Comparison of ENCODE assay signal across 24 cellular contexts in genomic region chr12:130066742-130067141, GRCh38.
"Had no signal": no experiment of that assay in that cellular context is flagged by ENCODE, and none has a peak within 500 bp of the region (broad histone marks: within the 10 kb centered on the region; RNA-seq: fewer than 3 reads in every experiment).

No MANE protein-coding gene starts in this region.

- ATAC-seq: effector memory CD8-positive, alpha-beta T cell; esophagus mucosa; foreskin keratinocyte; gastrocnemius medialis; gastroesophageal sphincter; heart left ventricle had no signal

- H3K4me1 ChIP-seq: colonic mucosa, esophagus muscularis mucosa, esophagus squamous epithelium, foreskin keratinocyte, gastrocnemius medialis, gastroesophageal sphincter had no signal

- H3K27me3 ChIP-seq: colonic mucosa, esophagus squamous epithelium, foreskin keratinocyte, gastrocnemius medialis had no signal

- H3K4me1 Mint-ChIP-seq: endodermal cell had no signal

- DNase-seq: colonic mucosa; cortex of kidney; dermis blood vessel endothelial cell; dorsolateral prefrontal cortex; effector CD4-positive, alpha-beta T cell; effector CD8-positive, alpha-beta T cell; effector memory CD4-positive, alpha-beta T cell; effector memory CD8-positive, alpha-beta T cell; endodermal cell; erythroblast; esophagus squamous epithelium; foreskin fibroblast; foreskin keratinocyte; foreskin melanocyte; gastrocnemius medialis; glutamatergic neuron; head of caudate nucleus; heart left ventricle had no signal

- H3K4me3 Mint-ChIP-seq: dendritic cell treated with granulocyte-macrophage colony-stimulating factor and Interleukin-4, amounts not matched to agents 40 ng/mL and 50 ng/mL, for 4 days; effector memory CD8-positive, alpha-beta T cell; endodermal cell had no signal

- H3K27ac Mint-ChIP-seq: dendritic cell treated with granulocyte-macrophage colony-stimulating factor and Interleukin-4, amounts not matched to agents 40 ng/mL and 50 ng/mL, for 4 days; effector memory CD8-positive, alpha-beta T cell; endodermal cell had no signal

- H3K36me3 ChIP-seq: colonic mucosa, esophagus muscularis mucosa, esophagus squamous epithelium, gastrocnemius medialis, gastroesophageal sphincter, heart left ventricle had no signal

- H3K4me3 ChIP-seq: colonic mucosa, coronary artery, dorsolateral prefrontal cortex, esophagus muscularis mucosa, esophagus squamous epithelium, gastrocnemius medialis, gastroesophageal sphincter, heart left ventricle had no signal

- H3K27me3 Mint-ChIP-seq: dendritic cell treated with granulocyte-macrophage colony-stimulating factor and Interleukin-4, amounts not matched to agents 40 ng/mL and 50 ng/mL, for 4 days had no signal

- H3K27ac ChIP-seq: colonic mucosa, coronary artery, dorsolateral prefrontal cortex, epithelial cell of prostate, esophagus muscularis mucosa, esophagus squamous epithelium, foreskin keratinocyte, gastrocnemius medialis, gastroesophageal sphincter, heart left ventricle had no signal

- H3K9me3 ChIP-seq: colonic mucosa, esophagus muscularis mucosa, esophagus squamous epithelium, gastrocnemius medialis, gastroesophageal sphincter had no signal
